Comparison of ENCODE assay signal across 2 cellular contexts in genomic region chr1:9716404-9717192, GRCh38.
TF ChIP-seq lines count a peak whose summit lies in the region.

No MANE protein-coding gene starts in this region.

TF ChIP-seq in liver, 16 proteins besides CTCF, POLR2A, EP300 and RAD21 (continued from another document):
- TF ChIP-seq REST (IDR thresholded peaks at IDR 0.05) = no peak
- no peak for TF ChIP-seq RXRA (IDR thresholded peaks at IDR 0.05)

TF ChIP-seq in WTC11, 78 proteins besides CTCF, POLR2A, EP300 and RAD21 (continued from another document):
- no peak for TF ChIP-seq PRDM15 (CRISPR knock-in tag; IDR thresholded peaks at IDR 0.05)
- no peak for TF ChIP-seq NFE2L1 (CRISPR knock-in tag; IDR thresholded peaks at IDR 0.05)
- no peak for TF ChIP-seq CDX4 (CRISPR knock-in tag; IDR thresholded peaks at IDR 0.05; ENCODE audit: borderline replicate concordance)
- no peak for TF ChIP-seq USF2 (CRISPR knock-in tag; IDR thresholded peaks at IDR 0.05)
- TF ChIP-seq JUN (CRISPR knock-in tag; IDR thresholded peaks at IDR 0.05) = no peak
- no peak for TF ChIP-seq FOXK1 (CRISPR knock-in tag; IDR thresholded peaks at IDR 0.05)
- TF ChIP-seq ZMAT4 (CRISPR knock-in tag; IDR thresholded peaks at IDR 0.05) = no peak
- TF ChIP-seq PRRX2 (CRISPR knock-in tag; IDR thresholded peaks at IDR 0.05) = no peak
- TF ChIP-seq NFYB (CRISPR knock-in tag; conservative IDR thresholded peaks at IDR 0.05; ENCODE audit: low read depth) = no peak
- no peak for TF ChIP-seq ZNF423 (CRISPR knock-in tag; IDR thresholded peaks at IDR 0.05)
- TF ChIP-seq RORB (CRISPR knock-in tag; IDR thresholded peaks at IDR 0.05) = no peak
- TF ChIP-seq ZNF512 (CRISPR knock-in tag; IDR thresholded peaks at IDR 0.05; ENCODE audit: borderline replicate concordance) = no peak
